Comparison of ENCODE assay signal across 15 cellular contexts in genomic region chr14:64095620-64096019, GRCh38.
A peak's percentile ranks its signal among the peaks of the same experiment; 100 is the strongest.
DNase-seq lines count a peak whose midpoint lies in the region; ATAC-seq and TF ChIP-seq lines count a peak whose summit lies in the region.
"Had no signal": no experiment of that assay in that cellular context is flagged by ENCODE, and none has a peak within 500 bp of the region (broad histone marks: within the 10 kb centered on the region; RNA-seq: fewer than 3 reads in every experiment).

No MANE protein-coding gene starts in this region.

- TF ChIP-seq CTCF in activated CD8-positive, alpha-beta T cell treated with anti-CD3 and anti-CD28 coated beads for 36 hours (IDR thresholded peaks at IDR 0.05) = no peak
- TF ChIP-seq CTCF in KMS-11 (conservative IDR thresholded peaks at IDR 0.05; ENCODE audit: low read depth, low read length) (no peak), esophagus squamous epithelium (IDR thresholded peaks at IDR 0.05) (no peak)

- no peaks in the 10 kb centered on the region for H3K27me3 ChIP-seq in KMS-11 (ENCODE audit: insufficient read depth, low read depth)
- H3K27me3 ChIP-seq in esophagus squamous epithelium = no peaks in the 10 kb centered on the region
- no peaks in the 10 kb centered on the region for H3K27me3 ChIP-seq in trophoblast cell (ENCODE audit: insufficient read depth, low read length)
- no peaks in the 10 kb centered on the region for H3K27me3 ChIP-seq in neuronal stem cell (ENCODE audit: control insufficient read depth in 3 of 3, insufficient read depth in 3 of 3, low read depth in 1 of 3, low read length in 3 of 3)
- H3K27me3 ChIP-seq: heart right ventricle, SJCRH30 had no signal

- H3K4me1 Mint-ChIP-seq in activated CD8-positive, alpha-beta T cell treated with anti-CD3 and anti-CD28 coated beads for 36 hours (ENCODE audit: low read depth) = peaks cover 5% of the 10 kb centered on the region
- H3K4me1 Mint-ChIP-seq in activated CD8-positive, alpha-beta T cell treated with anti-CD3 and anti-CD28 coated beads, Interleukin-2, amount 10 ng/mL, durations not matched to agents 7 days and 5 days (ENCODE audit: low read depth) = no peaks in the 10 kb centered on the region
- H3K4me1 Mint-ChIP-seq: central memory CD8-positive, alpha-beta T cell had no signal

- peaks cover 29% of the 10 kb centered on the region for H3K36me3 Mint-ChIP-seq in activated CD8-positive, alpha-beta T cell treated with anti-CD3 and anti-CD28 coated beads for 36 hours (ENCODE audit: low read depth)
- peaks cover 62% of the 10 kb centered on the region for H3K36me3 Mint-ChIP-seq in activated CD8-positive, alpha-beta T cell treated with anti-CD3 and anti-CD28 coated beads, Interleukin-2, amount 10 ng/mL, durations not matched to agents 7 days and 5 days (ENCODE audit: low read depth)

- POLR2A ChIA-PET in activated CD8-positive, alpha-beta T cell treated with anti-CD3 and anti-CD28 coated beads for 36 hours (lab: Charles Lee) = no interaction called here
- POLR2A ChIA-PET in activated CD8-positive, alpha-beta T cell treated with anti-CD3 and anti-CD28 coated beads, Interleukin-2, amount 10 ng/mL, durations not matched to agents 7 days and 5 days (lab: Charles Lee) = no interaction called here

- H3K14ac ChIP-seq in trophoblast cell (ENCODE audit: low read length) (no peak overlapping the region), neuronal stem cell (ENCODE audit: low read length) (no peak overlapping the region)

- intact Hi-C loops in activated CD8-positive, alpha-beta T cell treated with anti-CD3 and anti-CD28 coated beads for 36 hours (cut with micrococcal nuclease) = no loop called here
- intact Hi-C loops in esophagus squamous epithelium (cut with DNase I) = no loop called here

- ATAC-seq in activated CD8-positive, alpha-beta T cell treated with anti-CD3 and anti-CD28 coated beads for 36 hours = no peak
- no peak for ATAC-seq in activated CD8-positive, alpha-beta T cell treated with anti-CD3 and anti-CD28 coated beads, Interleukin-2, amount 10 ng/mL, durations not matched to agents 7 days and 5 days
- ATAC-seq in GM18502 (IDR thresholded peaks at IDR 0.05; ENCODE audit: poor library complexity, unreplicated experiment) = no peak
- ATAC-seq in HG03025 (IDR thresholded peaks at IDR 0.05; ENCODE audit: low FRiP score, unreplicated experiment) = no peak
- ATAC-seq: heart right ventricle, left colon had no signal

- H2BK120ac ChIP-seq in trophoblast cell (ENCODE audit: insufficient read depth, low read length, poor library complexity) (no peak overlapping the region), neuronal stem cell (ENCODE audit: low read depth, low read length) (no peak overlapping the region)

- H2AFZ ChIP-seq in KMS-11 (ENCODE audit: low read depth) (no peak overlapping the region), trophoblast cell (ENCODE audit: insufficient read depth, low read length, poor library complexity) (no peak overlapping the region), neuronal stem cell (ENCODE audit: low read length) (no peak overlapping the region)

- H3K36me3 ChIP-seq in KMS-11 (ENCODE audit: insufficient read depth) (no peaks in the 10 kb centered on the region), esophagus squamous epithelium (peaks cover 0 to 84% (median 4%) of the 10 kb centered on the region in 3 donors), trophoblast cell (ENCODE audit: control insufficient read depth in 1 of 2, insufficient read depth in 2 of 2, low read length in 2 of 2) (peaks cover 0 to 7% of the 10 kb centered on the region in 2 experiments), neuronal stem cell (replicated peaks in 1 of 2; ENCODE audit: control insufficient read depth in 2 of 2, insufficient read depth in 2 of 2, low read length in 2 of 2) (peaks cover 5 to 86% of the 10 kb centered on the region in 2 donors)

- H4K20me1 ChIP-seq in KMS-11 (ENCODE audit: insufficient read depth) = no peaks in the 10 kb centered on the region

- peak overlapping the region; percentile 17; the same call in 1 of the 2 replicates for H3K4me2 ChIP-seq in KMS-11
- no peak overlapping the region for H3K4me2 ChIP-seq in trophoblast cell (ENCODE audit: low read length)
- no peak overlapping the region for H3K4me2 ChIP-seq in neuronal stem cell (ENCODE audit: insufficient read depth, low read length, poor library complexity, severe bottlenecking)

- no peak overlapping the region for H3K9ac ChIP-seq in KMS-11
- H3K9ac ChIP-seq in trophoblast cell (ENCODE audit: low read length) = no peak overlapping the region
- H3K9ac ChIP-seq in neuronal stem cell (ENCODE audit: low read depth, low read length, poor library complexity) = no peak overlapping the region

- H3K4me3 ChIP-seq in KMS-11 (IDR thresholded peaks at IDR 0.05; ENCODE audit: insufficient read depth, low read depth, low read length) (no peak overlapping the region), esophagus squamous epithelium (no peak overlapping the region), trophoblast cell (ENCODE audit: low read depth, low read length) (no peak overlapping the region), neuronal stem cell (ENCODE audit: low read length in 2 of 2) (no peak overlapping the region)
- H3K4me3 ChIP-seq: heart right ventricle, SJCRH30 had no signal

- H3K79me2 ChIP-seq in KMS-11 (ENCODE audit: insufficient read depth, low read depth) (no peaks in the 10 kb centered on the region), trophoblast cell (ENCODE audit: control insufficient read depth, insufficient read depth, low read length, poor library complexity) (no peaks in the 10 kb centered on the region)

- H2BK5ac ChIP-seq in trophoblast cell (ENCODE audit: low read depth, low read length, poor library complexity) (no peak overlapping the region), neuronal stem cell (ENCODE audit: low read length) (no peak overlapping the region)

- H4K91ac ChIP-seq in trophoblast cell (ENCODE audit: low read depth, low read length) = no peak overlapping the region
- H4K91ac ChIP-seq in neuronal stem cell (ENCODE audit: low read depth, low read length, poor library complexity) = no peak overlapping the region

- H3K18ac ChIP-seq in trophoblast cell (ENCODE audit: low read length) (no peak overlapping the region), neuronal stem cell (ENCODE audit: low read length) (no peak overlapping the region)

- no peak overlapping the region for H4K12ac ChIP-seq in trophoblast cell (ENCODE audit: low read depth, low read length)

- no peaks in the 10 kb centered on the region for H3K9me3 Mint-ChIP-seq in activated CD8-positive, alpha-beta T cell treated with anti-CD3 and anti-CD28 coated beads for 36 hours
- H3K9me3 Mint-ChIP-seq in activated CD8-positive, alpha-beta T cell treated with anti-CD3 and anti-CD28 coated beads, Interleukin-2, amount 10 ng/mL, durations not matched to agents 7 days and 5 days (ENCODE audit: insufficient read depth) = no peaks in the 10 kb centered on the region
- H3K9me3 Mint-ChIP-seq: central memory CD8-positive, alpha-beta T cell had no signal

- no peak overlapping the region for H3K27ac Mint-ChIP-seq in activated CD8-positive, alpha-beta T cell treated with anti-CD3 and anti-CD28 coated beads for 36 hours
- H3K27ac Mint-ChIP-seq in activated CD8-positive, alpha-beta T cell treated with anti-CD3 and anti-CD28 coated beads, Interleukin-2, amount 10 ng/mL, durations not matched to agents 7 days and 5 days = no peak overlapping the region

- no peaks in the 10 kb centered on the region for H3K79me1 ChIP-seq in trophoblast cell (ENCODE audit: low read length)
- no peaks in the 10 kb centered on the region for H3K79me1 ChIP-seq in neuronal stem cell (ENCODE audit: low read depth, low read length)

- no peak overlapping the region for H2BK12ac ChIP-seq in trophoblast cell (ENCODE audit: low read length)
- H2BK12ac ChIP-seq in neuronal stem cell (ENCODE audit: low read length) = no peak overlapping the region

- CTCF ChIA-PET in activated CD8-positive, alpha-beta T cell treated with anti-CD3 and anti-CD28 coated beads for 36 hours (lab: Charles Lee) = no interaction called here
- CTCF ChIA-PET in activated CD8-positive, alpha-beta T cell treated with anti-CD3 and anti-CD28 coated beads, Interleukin-2, amount 10 ng/mL, durations not matched to agents 7 days and 5 days (lab: Charles Lee) = no interaction called here

- TF ChIP-seq POLR2A in esophagus squamous epithelium (IDR thresholded peaks at IDR 0.05) = no peak

- H3K9me3 ChIP-seq in esophagus squamous epithelium (no peaks in the 10 kb centered on the region), trophoblast cell (ENCODE audit: insufficient read depth, low read depth, low read length) (no peaks in the 10 kb centered on the region), neuronal stem cell (replicated peaks in 1 of 2; ENCODE audit: control insufficient read depth in 2 of 2, insufficient read depth in 1 of 2, low read depth in 1 of 2, low read length in 2 of 2) (no peaks in the 10 kb centered on the region)
- H3K9me3 ChIP-seq: heart right ventricle, SJCRH30 had no signal

- H4K8ac ChIP-seq in trophoblast cell (ENCODE audit: low read depth, low read length) = no peak overlapping the region
- H4K8ac ChIP-seq in neuronal stem cell (ENCODE audit: low read depth, low read length) = no peak overlapping the region

- H3K27me3 Mint-ChIP-seq in activated CD8-positive, alpha-beta T cell treated with anti-CD3 and anti-CD28 coated beads for 36 hours = no peaks in the 10 kb centered on the region
- no peaks in the 10 kb centered on the region for H3K27me3 Mint-ChIP-seq in activated CD8-positive, alpha-beta T cell treated with anti-CD3 and anti-CD28 coated beads, Interleukin-2, amount 10 ng/mL, durations not matched to agents 7 days and 5 days (ENCODE audit: low read depth)
- H3K27me3 Mint-ChIP-seq: central memory CD8-positive, alpha-beta T cell; naive B cell had no signal

- no peak overlapping the region for H3K27ac ChIP-seq in KMS-11
- peak overlapping the region in 3 of 4 donors; percentile 37 to 51 (median 49) for H3K27ac ChIP-seq in esophagus squamous epithelium
- H3K27ac ChIP-seq in trophoblast cell (ENCODE audit: low read depth, low read length) = no peak overlapping the region
- no peak overlapping the region for H3K27ac ChIP-seq in neuronal stem cell (replicated peaks; ENCODE audit: low read length)
- H3K27ac ChIP-seq: heart right ventricle, SJCRH30 had no signal

- H3K4ac ChIP-seq in trophoblast cell (ENCODE audit: low read depth, low read length) = no peak overlapping the region
- no peak overlapping the region for H3K4ac ChIP-seq in neuronal stem cell (ENCODE audit: low read length)

- H3K23ac ChIP-seq in trophoblast cell (ENCODE audit: low read length) (no peak overlapping the region), neuronal stem cell (ENCODE audit: low read depth, low read length, poor library complexity) (no peak overlapping the region)

- peak; percentile 15 for DNase-seq in activated CD8-positive, alpha-beta T cell treated with anti-CD3 and anti-CD28 coated beads for 36 hours
- no peak for DNase-seq in activated CD8-positive, alpha-beta T cell treated with anti-CD3 and anti-CD28 coated beads, Interleukin-2, amount 10 ng/mL, durations not matched to agents 7 days and 5 days
- DNase-seq in esophagus squamous epithelium (lab: John Stamatoyannopoulos, UW) (no peak), trophoblast cell (peak; percentile 51 to 78), neuronal stem cell (ENCODE audit: low spot score) (no peak)
- DNase-seq: activated naive CD4-positive, alpha-beta T cell treated with Interleukin-2 at 50 U/mL for 16 hours; heart right ventricle; KBM-7; left colon; naive B cell; SJCRH30 had no signal

- 54 to 80% methylated on average over 3 of the region's 3 CpGs for WGBS in esophagus squamous epithelium, 2 donors
- no CpG with 5 or more reads among the region's 3 CpGs for WGBS in trophoblast cell (ENCODE audit: extremely low coverage, insufficient coverage, insufficient read length)
- no CpG with 5 or more reads among the region's 3 CpGs for whole genome bisulfite sequencing in neuronal stem cell (ENCODE audit: extremely low coverage in 2 of 2, insufficient read length in 2 of 2, insufficient replicate concordance in 1 of 2), 2 donors

- H3K4me3 Mint-ChIP-seq in activated CD8-positive, alpha-beta T cell treated with anti-CD3 and anti-CD28 coated beads for 36 hours = no peak overlapping the region
- H3K4me3 Mint-ChIP-seq in activated CD8-positive, alpha-beta T cell treated with anti-CD3 and anti-CD28 coated beads, Interleukin-2, amount 10 ng/mL, durations not matched to agents 7 days and 5 days = no peak overlapping the region
- H3K4me3 Mint-ChIP-seq: central memory CD8-positive, alpha-beta T cell; naive B cell had no signal

- H2AK5ac ChIP-seq in trophoblast cell (ENCODE audit: low read length) = no peak overlapping the region
- H2AK5ac ChIP-seq in neuronal stem cell (ENCODE audit: low read depth, low read length) = no peak overlapping the region

- no peak overlapping the region for H2BK15ac ChIP-seq in neuronal stem cell (ENCODE audit: low read length)

- H3K4me1 ChIP-seq in KMS-11 (ENCODE audit: low read depth, poor library complexity, severe bottlenecking) (peaks cover 13% of the 10 kb centered on the region), esophagus squamous epithelium (peaks cover 0 to 41% (median 0%) of the 10 kb centered on the region in 3 donors), trophoblast cell (ENCODE audit: control insufficient read depth in 1 of 2, insufficient read depth in 2 of 2, low read length in 2 of 2) (no peaks in the 10 kb centered on the region), neuronal stem cell (ENCODE audit: control insufficient read depth in 2 of 2, insufficient read depth in 1 of 2, low read depth in 1 of 2, low read length in 2 of 2) (no peaks in the 10 kb centered on the region)
- H3K4me1 ChIP-seq: heart right ventricle, SJCRH30 had no signal

Comparison
In these comparisons a context has a peak if more than half of its experiments do, and no peak if none do; other contexts are left out.
1. DNase-seq: peak in activated CD8-positive, alpha-beta T cell treated with anti-CD3 and anti-CD28 coated beads for 36 hours (single experiment) and trophoblast cell (2 of 2); none in activated CD8-positive, alpha-beta T cell treated with anti-CD3 and anti-CD28 coated beads, Interleukin-2, amount 10 ng/mL, durations not matched to agents 7 days and 5 days (single experiment), esophagus squamous epithelium (single experiment) and neuronal stem cell (single experiment).
2. H3K27ac ChIP-seq: peak in esophagus squamous epithelium (3 of 4); none in KMS-11 (single experiment), trophoblast cell (single experiment) and neuronal stem cell (single experiment).